11 cellular contexts compared by ENCODE assay signal in the genomic region with DNA sequence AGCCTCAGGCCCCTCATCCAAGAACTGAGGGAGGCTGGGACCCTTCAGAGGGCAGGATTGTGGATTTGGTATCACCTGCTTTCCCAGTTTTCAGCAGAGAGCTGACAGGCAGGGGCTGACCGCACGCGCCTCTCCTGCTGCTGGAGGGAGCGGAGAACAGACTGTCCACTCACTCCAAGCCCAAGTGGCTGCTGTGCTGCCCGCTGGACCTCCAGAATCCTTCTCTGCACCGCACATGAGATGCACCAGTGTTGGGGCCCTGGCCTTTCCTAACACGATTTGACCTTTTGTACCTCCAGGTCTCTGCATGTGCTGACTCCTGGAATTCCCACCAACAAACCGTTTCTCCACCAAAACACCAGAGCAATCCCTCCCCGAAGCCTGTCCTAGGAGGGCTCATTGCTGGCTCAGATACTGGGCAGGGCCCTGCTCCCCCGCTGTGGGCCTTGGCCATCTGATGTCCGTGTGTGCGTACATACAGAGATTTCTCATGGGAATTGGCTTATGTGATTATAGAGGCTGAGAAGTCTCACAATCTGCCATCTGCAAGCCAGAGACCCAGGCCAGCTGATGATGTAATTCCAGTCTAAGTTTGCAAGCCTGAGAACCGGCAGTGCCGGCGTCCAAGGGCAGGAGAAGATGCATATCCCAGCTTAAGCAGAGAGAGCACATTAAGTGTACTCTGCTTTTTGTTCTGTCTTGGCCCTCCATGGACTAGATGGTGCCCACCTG.
DNase-seq lines count a peak whose midpoint lies in the region; ATAC-seq and TF ChIP-seq lines count a peak whose summit lies in the region.
"Had no signal": no experiment of that assay in that cellular context is flagged by ENCODE, and none has a peak within 500 bp of the region (broad histone marks: within the 10 kb centered on the region; RNA-seq: fewer than 3 reads in every experiment).

No MANE protein-coding gene starts in this region.

- H3K27me3 ChIP-seq in heart left ventricle: no peaks in the 10 kb centered on the region
- H3K27me3 ChIP-seq: colonic mucosa, esophagus muscularis mucosa had no signal

- peaks cover 0 to 31% (median 10%) of the 10 kb centered on the region in 12 donors for H3K4me1 ChIP-seq in heart left ventricle
- H3K4me1 ChIP-seq: colonic mucosa had no signal

- H3K36me3 ChIP-seq in heart left ventricle: no peaks in the 10 kb centered on the region
- H3K36me3 ChIP-seq: colonic mucosa, esophagus muscularis mucosa had no signal

- H3K9me3 ChIP-seq in heart left ventricle: peaks cover 0 to 6% (median 0%) of the 10 kb centered on the region in 12 donors
- H3K9me3 ChIP-seq: colonic mucosa had no signal

- TF ChIP-seq CTCF in LNCaP clone FGC (IDR thresholded peaks at IDR 0.05; ENCODE audit: control insufficient read depth, extremely low read depth, insufficient read depth): no peak
- no peak for TF ChIP-seq CTCF in heart left ventricle (IDR thresholded peaks at IDR 0.05)

- peak; percentile 61 for DNase-seq in LNCaP clone FGC (ENCODE audit: low read depth)
- peak in 4 of 5 donors; percentile 50 to 77 (median 57) for DNase-seq in heart left ventricle
- peak; percentile 68 for DNase-seq in retina
- no peak for DNase-seq in 8988T
- no peak for DNase-seq in dermis blood vessel endothelial cell
- DNase-seq: colonic mucosa, NCI-H510A had no signal

- peak; percentile 31; the same call in 1 of the 3 replicates for ATAC-seq in SK-N-SH treated with all-trans-retinoic acid at 6 μM for 48 hours
- peak; percentile 43 to 58 (median 50) for ATAC-seq in heart left ventricle
- no peak for ATAC-seq in HG02852 (IDR thresholded peaks at IDR 0.05; ENCODE audit: unreplicated experiment)
- ATAC-seq: HCT116 had no signal

- TF ChIP-seq POLR2A in heart left ventricle (IDR thresholded peaks at IDR 0.05): no peak

- WGBS in heart left ventricle, 4 donors: 77 to 82% (median 80%) methylated on average over 15 of the region's 15 CpGs

- H3K4me3 ChIP-seq in LNCaP clone FGC (ENCODE audit: low read depth, low read length) (no peak overlapping the region), heart left ventricle (no peak overlapping the region)
- H3K4me3 ChIP-seq: colonic mucosa, esophagus muscularis mucosa had no signal

- intact Hi-C loops in heart left ventricle (cut with DNase I): no loop called here

- H3K27ac ChIP-seq in heart left ventricle: peak overlapping the region in 2 of 12 donors; percentile 3 to 27
- H3K27ac ChIP-seq: colonic mucosa, esophagus muscularis mucosa had no signal

TF ChIP-seq in SK-N-SH treated with all-trans-retinoic acid at 6 μM for 48 hours, 23 proteins besides CTCF, POLR2A, EP300 and RAD21:
- no peak for TF ChIP-seq ZFP3 (CRISPR knock-in tag; IDR thresholded peaks at IDR 0.05)
- peak; percentile 92 for TF ChIP-seq TCF4 (CRISPR knock-in tag; IDR thresholded peaks at IDR 0.05; ENCODE audit: borderline replicate concordance)
- TF ChIP-seq, protein P1, sequence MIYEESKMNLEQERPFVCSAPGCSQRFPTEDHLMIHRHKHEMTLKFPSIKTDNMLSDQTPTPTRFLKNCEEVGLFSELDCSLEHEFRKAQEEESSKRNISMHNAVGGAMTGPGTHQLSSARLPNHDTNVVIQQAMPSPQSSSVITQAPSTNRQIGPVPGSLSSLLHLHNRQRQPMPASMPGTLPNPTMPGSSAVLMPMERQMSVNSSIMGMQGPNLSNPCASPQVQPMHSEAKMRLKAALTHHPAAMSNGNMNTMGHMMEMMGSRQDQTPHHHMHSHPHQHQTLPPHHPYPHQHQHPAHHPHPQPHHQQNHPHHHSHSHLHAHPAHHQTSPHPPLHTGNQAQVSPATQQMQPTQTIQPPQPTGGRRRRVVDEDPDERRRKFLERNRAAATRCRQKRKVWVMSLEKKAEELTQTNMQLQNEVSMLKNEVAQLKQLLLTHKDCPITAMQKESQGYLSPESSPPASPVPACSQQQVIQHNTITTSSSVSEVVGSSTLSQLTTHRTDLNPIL (CRISPR knock-in tag; IDR thresholded peaks at IDR 0.05; ENCODE audit: low read depth): 0 out of 2 replicates have a peak, but pooled peaks have one; percentile 9
- TF ChIP-seq, protein P2, sequence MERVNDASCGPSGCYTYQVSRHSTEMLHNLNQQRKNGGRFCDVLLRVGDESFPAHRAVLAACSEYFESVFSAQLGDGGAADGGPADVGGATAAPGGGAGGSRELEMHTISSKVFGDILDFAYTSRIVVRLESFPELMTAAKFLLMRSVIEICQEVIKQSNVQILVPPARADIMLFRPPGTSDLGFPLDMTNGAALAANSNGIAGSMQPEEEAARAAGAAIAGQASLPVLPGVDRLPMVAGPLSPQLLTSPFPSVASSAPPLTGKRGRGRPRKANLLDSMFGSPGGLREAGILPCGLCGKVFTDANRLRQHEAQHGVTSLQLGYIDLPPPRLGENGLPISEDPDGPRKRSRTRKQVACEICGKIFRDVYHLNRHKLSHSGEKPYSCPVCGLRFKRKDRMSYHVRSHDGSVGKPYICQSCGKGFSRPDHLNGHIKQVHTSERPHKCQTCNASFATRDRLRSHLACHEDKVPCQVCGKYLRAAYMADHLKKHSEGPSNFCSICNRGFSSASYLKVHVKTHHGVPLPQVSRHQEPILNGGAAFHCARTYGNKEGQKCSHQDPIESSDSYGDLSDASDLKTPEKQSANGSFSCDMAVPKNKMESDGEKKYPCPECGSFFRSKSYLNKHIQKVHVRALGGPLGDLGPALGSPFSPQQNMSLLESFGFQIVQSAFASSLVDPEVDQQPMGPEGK (CRISPR knock-in tag; IDR thresholded peaks at IDR 0.05; ENCODE audit: borderline replicate concordance): no peak
- TF ChIP-seq ISL1 (CRISPR knock-in tag; IDR thresholded peaks at IDR 0.05): peak; percentile 30; the same call in 1 of the 2 replicates
- no peak for TF ChIP-seq ZNF8 (CRISPR knock-in tag; IDR thresholded peaks at IDR 0.05)
- TF ChIP-seq OSR1 (CRISPR knock-in tag; IDR thresholded peaks at IDR 0.05): no peak
- TF ChIP-seq, protein P3, sequence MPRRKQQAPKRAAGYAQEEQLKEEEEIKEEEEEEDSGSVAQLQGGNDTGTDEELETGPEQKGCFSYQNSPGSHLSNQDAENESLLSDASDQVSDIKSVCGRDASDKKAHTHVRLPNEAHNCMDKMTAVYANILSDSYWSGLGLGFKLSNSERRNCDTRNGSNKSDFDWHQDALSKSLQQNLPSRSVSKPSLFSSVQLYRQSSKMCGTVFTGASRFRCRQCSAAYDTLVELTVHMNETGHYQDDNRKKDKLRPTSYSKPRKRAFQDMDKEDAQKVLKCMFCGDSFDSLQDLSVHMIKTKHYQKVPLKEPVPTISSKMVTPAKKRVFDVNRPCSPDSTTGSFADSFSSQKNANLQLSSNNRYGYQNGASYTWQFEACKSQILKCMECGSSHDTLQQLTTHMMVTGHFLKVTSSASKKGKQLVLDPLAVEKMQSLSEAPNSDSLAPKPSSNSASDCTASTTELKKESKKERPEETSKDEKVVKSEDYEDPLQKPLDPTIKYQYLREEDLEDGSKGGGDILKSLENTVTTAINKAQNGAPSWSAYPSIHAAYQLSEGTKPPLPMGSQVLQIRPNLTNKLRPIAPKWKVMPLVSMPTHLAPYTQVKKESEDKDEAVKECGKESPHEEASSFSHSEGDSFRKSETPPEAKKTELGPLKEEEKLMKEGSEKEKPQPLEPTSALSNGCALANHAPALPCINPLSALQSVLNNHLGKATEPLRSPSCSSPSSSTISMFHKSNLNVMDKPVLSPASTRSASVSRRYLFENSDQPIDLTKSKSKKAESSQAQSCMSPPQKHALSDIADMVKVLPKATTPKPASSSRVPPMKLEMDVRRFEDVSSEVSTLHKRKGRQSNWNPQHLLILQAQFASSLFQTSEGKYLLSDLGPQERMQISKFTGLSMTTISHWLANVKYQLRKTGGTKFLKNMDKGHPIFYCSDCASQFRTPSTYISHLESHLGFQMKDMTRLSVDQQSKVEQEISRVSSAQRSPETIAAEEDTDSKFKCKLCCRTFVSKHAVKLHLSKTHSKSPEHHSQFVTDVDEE (CRISPR knock-in tag; IDR thresholded peaks at IDR 0.05): peak; percentile 35; the same call in 1 of the 2 replicates
- TF ChIP-seq RARB (CRISPR knock-in tag; IDR thresholded peaks at IDR 0.05): no peak
- TF ChIP-seq CSDC2 (CRISPR knock-in tag; IDR thresholded peaks at IDR 0.05): no peak

Comparison
In these comparisons a context has a peak if more than half of its experiments do, and no peak if none do; other contexts are left out.
1. DNase-seq: peak in LNCaP clone FGC (single experiment), heart left ventricle (4 of 5) and retina (single experiment); none in 8988T (single experiment) and dermis blood vessel endothelial cell (single experiment).